ENCODE assay signal across 8 cellular contexts in the genomic region with DNA sequence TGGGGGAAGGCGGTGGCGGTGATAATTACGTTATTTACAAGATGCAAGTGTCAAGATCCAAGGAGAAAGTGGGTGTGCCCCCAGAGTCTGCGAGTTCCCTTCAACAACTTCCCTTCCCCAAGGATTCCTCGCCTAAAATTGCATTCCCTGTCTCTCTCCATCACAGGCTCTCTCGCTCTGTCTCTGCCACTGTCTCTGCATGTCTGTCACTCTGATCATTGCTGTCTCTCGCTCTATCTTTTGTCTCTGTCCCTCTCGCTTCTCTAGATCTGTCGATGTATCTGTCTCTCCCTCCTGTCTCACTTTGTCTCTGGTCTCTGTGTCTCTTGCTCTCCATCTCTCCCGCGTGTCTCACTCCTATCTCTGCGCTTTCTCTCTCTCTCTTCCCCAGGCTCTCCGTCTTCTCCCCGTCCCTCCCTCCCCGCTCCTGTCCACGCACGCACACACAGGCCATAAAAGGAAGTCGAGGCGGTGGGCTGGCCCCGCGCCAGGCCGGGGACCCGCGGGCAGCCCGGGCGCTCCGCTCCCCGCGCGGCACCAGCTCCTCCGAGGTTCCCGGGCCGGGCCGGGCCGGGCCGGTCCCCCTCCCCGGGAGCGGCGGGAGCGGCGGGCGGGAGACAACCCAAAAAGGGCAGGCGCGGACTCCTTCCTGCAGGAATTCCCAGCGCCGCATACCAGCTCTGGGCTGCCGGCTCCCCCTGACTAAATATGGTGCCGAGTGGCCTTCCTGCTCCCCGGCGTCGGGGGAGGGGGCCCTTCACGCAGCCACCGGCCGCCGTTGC. TPM values are rescaled to one million over a fixed set of nuclear protein-coding genes. Genes with fewer than 3 reads are reported as not detected.
DNase-seq lines count a peak whose midpoint lies in the region; ATAC-seq and TF ChIP-seq lines count a peak whose summit lies in the region.

No MANE protein-coding gene starts in this region.

- H3K27me3 Mint-ChIP-seq in stimulated activated naive CD8-positive, alpha-beta T cell treated with anti-CD3 and anti-CD28 coated beads, Interleukin-15, Interleukin-2, amounts not matched to agents 100 ng/mL and 50 ng/mL, for 24 hours: peaks cover 39% of the 10 kb centered on the region

- peaks cover 8% of the 10 kb centered on the region for H3K4me1 Mint-ChIP-seq in stimulated activated naive CD8-positive, alpha-beta T cell treated with anti-CD3 and anti-CD28 coated beads, Interleukin-15, Interleukin-2, amounts not matched to agents 100 ng/mL and 50 ng/mL, for 24 hours (ENCODE audit: low read depth)

- no peak for ATAC-seq in stimulated activated naive CD8-positive, alpha-beta T cell treated with anti-CD3 and anti-CD28 coated beads, Interleukin-15, Interleukin-2, amounts not matched to agents 100 U/mL and 50 U/mL, for 24 hours
- ATAC-seq in lower lobe of right lung (peak; percentile 45 to 69), GM18858 (IDR thresholded peaks at IDR 0.05; ENCODE audit: unreplicated experiment) (no peak)

- H3K4me1 ChIP-seq in lower lobe of right lung (peaks cover 15% of the 10 kb centered on the region), urinary bladder (ENCODE audit: insufficient read depth) (no peaks in the 10 kb centered on the region)

- no peak overlapping the region for H3K27ac Mint-ChIP-seq in stimulated activated naive CD8-positive, alpha-beta T cell treated with anti-CD3 and anti-CD28 coated beads, Interleukin-15, Interleukin-2, amounts not matched to agents 100 ng/mL and 50 ng/mL, for 24 hours

- H3K4me3 ChIP-seq in coronary artery (peak overlapping the region; percentile 76), lower lobe of right lung (peak overlapping the region; percentile 49), urinary bladder (ENCODE audit: low read depth, low read length) (peak overlapping the region; percentile 58)

- H3K27ac ChIP-seq in coronary artery (peak overlapping the region; percentile 82 to 88), lower lobe of right lung (no peak overlapping the region), urinary bladder (ENCODE audit: low read depth) (peak overlapping the region; percentile 80)

- no peaks in the 10 kb centered on the region for H3K36me3 ChIP-seq in lower lobe of right lung
- H3K36me3 ChIP-seq in urinary bladder (ENCODE audit: insufficient read depth): no peaks in the 10 kb centered on the region

- H3K9me3 Mint-ChIP-seq in stimulated activated naive CD8-positive, alpha-beta T cell treated with anti-CD3 and anti-CD28 coated beads, Interleukin-15, Interleukin-2, amounts not matched to agents 100 ng/mL and 50 ng/mL, for 24 hours: no peaks in the 10 kb centered on the region

- intact Hi-C loops in lower lobe of right lung (cut with DNase I): no loop called here

- TF ChIP-seq CTCF in coronary artery (IDR thresholded peaks at IDR 0.05): no peak
- TF ChIP-seq CTCF in lower lobe of right lung (IDR thresholded peaks at IDR 0.05): no peak

- no peaks in the 10 kb centered on the region for H3K36me3 Mint-ChIP-seq in stimulated activated naive CD8-positive, alpha-beta T cell treated with anti-CD3 and anti-CD28 coated beads, Interleukin-15, Interleukin-2, amounts not matched to agents 100 ng/mL and 50 ng/mL, for 24 hours (ENCODE audit: low read depth)

- no peak for DNase-seq in stimulated activated naive CD8-positive, alpha-beta T cell treated with anti-CD3 and anti-CD28 coated beads, Interleukin-15, Interleukin-2, amounts not matched to agents 100 U/mL and 50 U/mL, for 24 hours
- peak; percentile 92 for DNase-seq in coronary artery (ENCODE audit: low spot score)
- no peak for DNase-seq in lower lobe of right lung
- no peak for DNase-seq in NCI-H1092 treated with DMSO at 0.1 percent for 48 hours (lab: John Stamatoyannopoulos, UW)
- DNase-seq in inferior parietal cortex (ENCODE audit: extremely low spot score): no peak

- under 1% methylated on average over 55 of the region's 55 CpGs for WGBS in urinary bladder

- H3K4me3 Mint-ChIP-seq in stimulated activated naive CD8-positive, alpha-beta T cell treated with anti-CD3 and anti-CD28 coated beads, Interleukin-15, Interleukin-2, amounts not matched to agents 100 ng/mL and 50 ng/mL, for 24 hours: peak overlapping the region; percentile 56

- H3K27me3 ChIP-seq in lower lobe of right lung (ENCODE audit: low read depth): peaks cover 35% of the 10 kb centered on the region

- H3K9me3 ChIP-seq in lower lobe of right lung: no peaks in the 10 kb centered on the region

RNA-seq across cellular contexts. Expression of a gene that starts 1.1 kb away (rescaled TPM):
- 102 TPM for total RNA-seq in lower lobe of right lung
- 1,069 TPM for total RNA-seq in urinary bladder
- polyA plus RNA-seq in urinary bladder: 5,010 TPM

RNA-seq across cellular contexts. Expression of a gene that starts 30.4 kb away (rescaled TPM):
- 24.1 TPM for total RNA-seq in lower lobe of right lung
- 50.2 TPM for total RNA-seq in urinary bladder
- polyA plus RNA-seq in urinary bladder: 27.6 TPM

Comparison
In these comparisons a context has a peak if more than half of its experiments do, and no peak if none do; other contexts are left out.
1. ATAC-seq: peak in lower lobe of right lung (2 of 2); none in stimulated activated naive CD8-positive, alpha-beta T cell treated with anti-CD3 and anti-CD28 coated beads, Interleukin-15, Interleukin-2, amounts not matched to agents 100 U/mL and 50 U/mL, for 24 hours (single experiment) and GM18858 (single experiment).
2. RNA of a gene that starts 1.1 kb away (total RNA-seq): 1,069 TPM in urinary bladder (single experiment); 102 TPM in lower lobe of right lung (single experiment); every median in the first group is over 10 times any median in the second.
3. Peak in every context shown above with its lines, with median percentiles within 50 percentile points of each other: H3K4me3 ChIP-seq.